ENCODE assay signal across 20 cellular contexts in genomic region chr7:35700327-35700726, GRCh38. TPM values are rescaled to one million over a fixed set of nuclear protein-coding genes. Genes with fewer than 3 reads are reported as not detected.
A peak's percentile ranks its signal among the peaks of the same experiment; 100 is the strongest.
DNase-seq lines count a peak whose midpoint lies in the region; ATAC-seq and TF ChIP-seq lines count a peak whose summit lies in the region.
"Had no signal": no experiment of that assay in that cellular context is flagged by ENCODE, and none has a peak within 500 bp of the region (broad histone marks: within the 10 kb centered on the region; RNA-seq: fewer than 3 reads in every experiment).

No MANE protein-coding gene starts in this region.

- CTCF ChIA-PET in activated CD8-positive, alpha-beta T cell treated with anti-CD3 and anti-CD28 coated beads for 36 hours (lab: Charles Lee) = interaction anchor here (0.7 to 2.3 kb wide), 12 partner anchors 9 to 216 kb away, joined by 3 to 11 read pairs (median 3); partner anchors contain the start of gene SEPTIN7
- CTCF ChIA-PET in activated CD8-positive, alpha-beta T cell treated with anti-CD3 and anti-CD28 coated beads, Interleukin-2, amount 10 ng/mL, durations not matched to agents 7 days and 5 days (lab: Charles Lee) = interaction anchor here (0.7 to 11.6 kb wide), 9 partner anchors 9 to 217 kb away, joined by 3 to 116 read pairs (median 4); partner anchors contain the start of gene SEPTIN7

- H3K9me3 Mint-ChIP-seq in activated CD8-positive, alpha-beta T cell treated with anti-CD3 and anti-CD28 coated beads for 36 hours = no peaks in the 10 kb centered on the region
- H3K9me3 Mint-ChIP-seq in activated CD8-positive, alpha-beta T cell treated with anti-CD3 and anti-CD28 coated beads, Interleukin-2, amount 10 ng/mL, durations not matched to agents 7 days and 5 days (ENCODE audit: insufficient read depth) = no peaks in the 10 kb centered on the region
- H3K9me3 Mint-ChIP-seq in activated naive CD8-positive, alpha-beta T cell treated with anti-CD3 and anti-CD28 coated beads for 36 hours = no peaks in the 10 kb centered on the region
- H3K9me3 Mint-ChIP-seq in stimulated activated naive CD8-positive, alpha-beta T cell treated with anti-CD3 and anti-CD28 coated beads, Interleukin-15, Interleukin-2, amounts not matched to agents 100 ng/mL and 50 ng/mL, for 24 hours = no peaks in the 10 kb centered on the region

- H3K27ac Mint-ChIP-seq in activated CD8-positive, alpha-beta T cell treated with anti-CD3 and anti-CD28 coated beads for 36 hours = peak overlapping the region; percentile 29
- no peak overlapping the region for H3K27ac Mint-ChIP-seq in activated CD8-positive, alpha-beta T cell treated with anti-CD3 and anti-CD28 coated beads, Interleukin-2, amount 10 ng/mL, durations not matched to agents 7 days and 5 days
- peak overlapping the region; percentile 28 for H3K27ac Mint-ChIP-seq in activated naive CD8-positive, alpha-beta T cell treated with anti-CD3 and anti-CD28 coated beads for 36 hours
- peak overlapping the region; percentile 46 for H3K27ac Mint-ChIP-seq in stimulated activated naive CD8-positive, alpha-beta T cell treated with anti-CD3 and anti-CD28 coated beads, Interleukin-15, Interleukin-2, amounts not matched to agents 100 ng/mL and 50 ng/mL, for 24 hours
- H3K27ac Mint-ChIP-seq: CD4-positive, alpha-beta memory T cell had no signal

- H2AFZ ChIP-seq in MM.1S (ENCODE audit: low read length) = no peak overlapping the region

- H3K4me3 Mint-ChIP-seq in activated CD8-positive, alpha-beta T cell treated with anti-CD3 and anti-CD28 coated beads for 36 hours = no peak overlapping the region
- no peak overlapping the region for H3K4me3 Mint-ChIP-seq in activated CD8-positive, alpha-beta T cell treated with anti-CD3 and anti-CD28 coated beads, Interleukin-2, amount 10 ng/mL, durations not matched to agents 7 days and 5 days
- H3K4me3 Mint-ChIP-seq in activated naive CD8-positive, alpha-beta T cell treated with anti-CD3 and anti-CD28 coated beads for 36 hours = no peak overlapping the region
- peak overlapping the region; percentile 21 for H3K4me3 Mint-ChIP-seq in stimulated activated naive CD8-positive, alpha-beta T cell treated with anti-CD3 and anti-CD28 coated beads, Interleukin-15, Interleukin-2, amounts not matched to agents 100 ng/mL and 50 ng/mL, for 24 hours
- H3K4me3 Mint-ChIP-seq: CD4-positive, alpha-beta memory T cell had no signal

- H3K9ac ChIP-seq in MM.1S (ENCODE audit: low read length) = no peak overlapping the region
- H3K9ac ChIP-seq: BLaER1 had no signal

- POLR2A ChIA-PET in activated CD8-positive, alpha-beta T cell treated with anti-CD3 and anti-CD28 coated beads for 36 hours (lab: Charles Lee) = interaction anchor here (0.7 to 1.2 kb wide), 3 partner anchors 10 to 100 kb away, joined by 4 to 5 read pairs (median 4); partner anchors contain the start of gene SEPTIN7
- POLR2A ChIA-PET in activated CD8-positive, alpha-beta T cell treated with anti-CD3 and anti-CD28 coated beads, Interleukin-2, amount 10 ng/mL, durations not matched to agents 7 days and 5 days (lab: Charles Lee) = interaction anchor here (0.6 to 2.2 kb wide), 2 partner anchors 12 to 101 kb away, joined by 3 to 11 read pairs; partner anchors contain the start of gene SEPTIN7

- no peaks in the 10 kb centered on the region for H4K20me1 ChIP-seq in MM.1S (ENCODE audit: insufficient read depth, low read length)
- H4K20me1 ChIP-seq: BLaER1 had no signal

- no peaks in the 10 kb centered on the region for H3K27me3 ChIP-seq in MM.1S (replicated peaks; ENCODE audit: insufficient read depth, low read length)
- H3K27me3 ChIP-seq: BLaER1 had no signal

- H3K4me3 ChIP-seq in MM.1S (ENCODE audit: low read length) = no peak overlapping the region
- H3K4me3 ChIP-seq: A549, BLaER1 had no signal

- peak overlapping the region; percentile 21 for H3K4me2 ChIP-seq in MM.1S (ENCODE audit: low read depth, low read length)
- H3K4me2 ChIP-seq: A549, BLaER1 had no signal

- peaks cover 15% of the 10 kb centered on the region for H3F3A ChIP-seq in MM.1S (ENCODE audit: insufficient read depth, low read length)

- no peaks in the 10 kb centered on the region for H3K27me3 Mint-ChIP-seq in activated CD8-positive, alpha-beta T cell treated with anti-CD3 and anti-CD28 coated beads for 36 hours
- H3K27me3 Mint-ChIP-seq in activated CD8-positive, alpha-beta T cell treated with anti-CD3 and anti-CD28 coated beads, Interleukin-2, amount 10 ng/mL, durations not matched to agents 7 days and 5 days (ENCODE audit: low read depth) = no peaks in the 10 kb centered on the region
- no peaks in the 10 kb centered on the region for H3K27me3 Mint-ChIP-seq in activated naive CD8-positive, alpha-beta T cell treated with anti-CD3 and anti-CD28 coated beads for 36 hours
- no peaks in the 10 kb centered on the region for H3K27me3 Mint-ChIP-seq in stimulated activated naive CD8-positive, alpha-beta T cell treated with anti-CD3 and anti-CD28 coated beads, Interleukin-15, Interleukin-2, amounts not matched to agents 100 ng/mL and 50 ng/mL, for 24 hours
- H3K27me3 Mint-ChIP-seq: CD4-positive, alpha-beta memory T cell had no signal

- peaks cover 29% of the 10 kb centered on the region for H3K4me1 ChIP-seq in MM.1S (ENCODE audit: low read length)

- peak; percentile 49 for ATAC-seq in activated CD8-positive, alpha-beta T cell treated with anti-CD3 and anti-CD28 coated beads for 36 hours
- no peak for ATAC-seq in activated CD8-positive, alpha-beta T cell treated with anti-CD3 and anti-CD28 coated beads, Interleukin-2, amount 10 ng/mL, durations not matched to agents 7 days and 5 days
- ATAC-seq in omental fat pad (ENCODE audit: low FRiP score) = no peak
- ATAC-seq: A549, HCT116 had no signal

- 0 out of 2 replicates have a peak, but pooled peaks cover 3% of the 10 kb centered on the region for H3K79me2 ChIP-seq in MM.1S (ENCODE audit: low read length)

- H3K9me3 ChIP-seq in MM.1S (replicated peaks; ENCODE audit: insufficient read depth, low read length) = no peaks in the 10 kb centered on the region
- H3K9me3 ChIP-seq: A549, BLaER1 had no signal

- TF ChIP-seq CTCF in activated CD8-positive, alpha-beta T cell treated with anti-CD3 and anti-CD28 coated beads for 36 hours (IDR thresholded peaks at IDR 0.05) = no peak
- TF ChIP-seq CTCF in MM.1S (IDR thresholded peaks at IDR 0.05; ENCODE audit: low read length) = no peak
- no peak for TF ChIP-seq CTCF in omental fat pad (IDR thresholded peaks at IDR 0.05)

- H3K36me3 Mint-ChIP-seq in activated CD8-positive, alpha-beta T cell treated with anti-CD3 and anti-CD28 coated beads for 36 hours (ENCODE audit: low read depth) = peaks cover 12% of the 10 kb centered on the region
- peaks cover 13% of the 10 kb centered on the region for H3K36me3 Mint-ChIP-seq in activated CD8-positive, alpha-beta T cell treated with anti-CD3 and anti-CD28 coated beads, Interleukin-2, amount 10 ng/mL, durations not matched to agents 7 days and 5 days (ENCODE audit: low read depth)
- peaks cover 20% of the 10 kb centered on the region for H3K36me3 Mint-ChIP-seq in activated naive CD8-positive, alpha-beta T cell treated with anti-CD3 and anti-CD28 coated beads for 36 hours
- H3K36me3 Mint-ChIP-seq in stimulated activated naive CD8-positive, alpha-beta T cell treated with anti-CD3 and anti-CD28 coated beads, Interleukin-15, Interleukin-2, amounts not matched to agents 100 ng/mL and 50 ng/mL, for 24 hours (ENCODE audit: low read depth) = peaks cover 14% of the 10 kb centered on the region

- intact Hi-C loops in activated CD8-positive, alpha-beta T cell treated with anti-CD3 and anti-CD28 coated beads for 36 hours (cut with micrococcal nuclease) = no loop called here

- no peaks in the 10 kb centered on the region for H3K9me2 ChIP-seq in MM.1S (replicated peaks; ENCODE audit: insufficient read depth, low read length)

- peak overlapping the region; percentile 45; the same call in 1 of the 2 replicates for H3K27ac ChIP-seq in MM.1S (ENCODE audit: low read length)
- H3K27ac ChIP-seq: A549, BLaER1 had no signal

- peaks cover 37% of the 10 kb centered on the region for H3K4me1 Mint-ChIP-seq in activated CD8-positive, alpha-beta T cell treated with anti-CD3 and anti-CD28 coated beads for 36 hours (ENCODE audit: low read depth)
- peaks cover 21% of the 10 kb centered on the region for H3K4me1 Mint-ChIP-seq in activated CD8-positive, alpha-beta T cell treated with anti-CD3 and anti-CD28 coated beads, Interleukin-2, amount 10 ng/mL, durations not matched to agents 7 days and 5 days (ENCODE audit: low read depth)
- H3K4me1 Mint-ChIP-seq in activated naive CD8-positive, alpha-beta T cell treated with anti-CD3 and anti-CD28 coated beads for 36 hours = peaks cover 40% of the 10 kb centered on the region
- peaks cover 49% of the 10 kb centered on the region for H3K4me1 Mint-ChIP-seq in stimulated activated naive CD8-positive, alpha-beta T cell treated with anti-CD3 and anti-CD28 coated beads, Interleukin-15, Interleukin-2, amounts not matched to agents 100 ng/mL and 50 ng/mL, for 24 hours (ENCODE audit: low read depth)

- no peaks in the 10 kb centered on the region for H3K36me3 ChIP-seq in MM.1S (replicated peaks; ENCODE audit: insufficient read depth, low read length)

- DNase-seq in activated CD8-positive, alpha-beta T cell treated with anti-CD3 and anti-CD28 coated beads for 36 hours = no peak
- DNase-seq in activated CD8-positive, alpha-beta T cell treated with anti-CD3 and anti-CD28 coated beads, Interleukin-2, amount 10 ng/mL, durations not matched to agents 7 days and 5 days = no peak
- DNase-seq in MM.1S (no peak), omental fat pad (ENCODE audit: low spot score) (no peak), SKM-1 (lab: John Stamatoyannopoulos, UW; ENCODE audit: unreplicated experiment) (no peak)
- DNase-seq in activated naive CD8-positive, alpha-beta T cell treated with anti-CD3 and anti-CD28 coated beads for 36 hours = no peak
- DNase-seq: CD4-positive, alpha-beta memory T cell; DMS153; GF-D8; GOT3; MV-4-11; NCI-H1694 treated with DMSO at 0.1 percent for 48 hours; NCI-H2227 treated with DMSO at 0.1 percent for 48 hours; NCI-H510A treated with DMSO at 0.1 percent for 48 hours; NCI-H774; SHP77 had no signal

RNA-seq across cellular contexts. Expression of gene HERPUD2, which starts 5.4 kb away (rescaled TPM):
- total RNA-seq in activated CD8-positive, alpha-beta T cell treated with anti-CD3 and anti-CD28 coated beads for 36 hours = 10 to 100 TPM; 24.9 to 25.0 TPM
- total RNA-seq in activated CD8-positive, alpha-beta T cell treated with anti-CD3 and anti-CD28 coated beads, Interleukin-2, amount 10 ng/mL, durations not matched to agents 7 days and 5 days = 10 to 100 TPM; 30.4 to 31.3 TPM
- total RNA-seq in activated naive CD8-positive, alpha-beta T cell treated with anti-CD3 and anti-CD28 coated beads for 36 hours = 10 to 100 TPM; 19.1 to 21.3 TPM
- 10 to 100 TPM; 27.0 to 42.6 (median 35.8) TPM for total RNA-seq in omental fat pad
